21 cellular contexts compared by ENCODE assay signal in genomic region chr14:102338724-102339123, GRCh38. TPM values are rescaled to one million over a fixed set of nuclear protein-coding genes. Genes with fewer than 3 reads are reported as not detected.
DNase-seq lines count a peak whose midpoint lies in the region; ATAC-seq and TF ChIP-seq lines count a peak whose summit lies in the region.
"Had no signal": no experiment of that assay in that cellular context is flagged by ENCODE, and none has a peak within 500 bp of the region (broad histone marks: within the 10 kb centered on the region; RNA-seq: fewer than 3 reads in every experiment).

No MANE protein-coding gene starts in this region.

- peaks cover 83% of the 10 kb centered on the region for H3K36me3 Mint-ChIP-seq in activated T-cell treated with anti-CD3 and anti-CD28 coated beads, Interleukin-2, amount 50 U/mL, for 24 hours (ENCODE audit: low read depth)
- peaks cover 0 to 9% of the 10 kb centered on the region in 2 donors for H3K36me3 Mint-ChIP-seq in activated T-cell treated with anti-CD3 and anti-CD28 coated beads, Interleukin-2, amount 50 U/mL, for 72 hours (ENCODE audit: insufficient read depth in 2 of 2)
- H3K36me3 Mint-ChIP-seq in progenitor cell of endocrine pancreas (ENCODE audit: insufficient read depth): peaks cover 9% of the 10 kb centered on the region

- no peak for DNase-seq in activated T-cell treated with anti-CD3 and anti-CD28 coated beads, Interleukin-2, amount 50 U/mL, for 24 hours
- DNase-seq in activated T-cell treated with anti-CD3 and anti-CD28 coated beads, Interleukin-2, amount 50 U/mL, for 72 hours: no peak
- DNase-seq in dedifferentiated amniotic fluid mesenchymal stem cell (ENCODE audit: extremely low spot score): peak; percentile 9
- DNase-seq in progenitor cell of endocrine pancreas (ENCODE audit: low spot score, unreplicated experiment): no peak
- no peak for DNase-seq in NCI-H187 treated with DMSO at 0.1 percent for 48 hours (lab: John Stamatoyannopoulos, UW)
- no peak for DNase-seq in activated CD4-positive, CD25-positive, alpha-beta regulatory T cell (lab: John Stamatoyannopoulos, UW)
- DNase-seq: 8988T; CD4-positive, alpha-beta memory T cell; DMS153; GOT3; Karpas-422; MV-4-11; NCI-H1105 treated with DMSO at 0.1 percent for 48 hours; NCI-H2081; NCI-H2171; NCI-H345; NCI-H524; NCI-H82; Peyer's patch had no signal

- TF ChIP-seq CTCF in progenitor cell of endocrine pancreas (IDR thresholded peaks at IDR 0.05; ENCODE audit: unreplicated experiment): no peak

- no peak for ATAC-seq in activated T-cell treated with anti-CD3 and anti-CD28 coated beads, Interleukin-2, amount 50 U/mL, for 72 hours (replicated peaks in 1 of 2)
- no peak for ATAC-seq in HG02610 (IDR thresholded peaks at IDR 0.05; ENCODE audit: unreplicated experiment)
- ATAC-seq: Right ventricle myocardium inferior had no signal

- H3K4me3 Mint-ChIP-seq in activated T-cell treated with anti-CD3 and anti-CD28 coated beads, Interleukin-2, amount 50 U/mL, for 24 hours: no peak overlapping the region
- no peak overlapping the region for H3K4me3 Mint-ChIP-seq in activated T-cell treated with anti-CD3 and anti-CD28 coated beads, Interleukin-2, amount 50 U/mL, for 72 hours
- H3K4me3 Mint-ChIP-seq in progenitor cell of endocrine pancreas (ENCODE audit: low read depth): no peak overlapping the region
- H3K4me3 Mint-ChIP-seq: CD4-positive, alpha-beta memory T cell had no signal

- H3K27me3 Mint-ChIP-seq in activated T-cell treated with anti-CD3 and anti-CD28 coated beads, Interleukin-2, amount 50 U/mL, for 24 hours: no peaks in the 10 kb centered on the region
- no peaks in the 10 kb centered on the region for H3K27me3 Mint-ChIP-seq in activated T-cell treated with anti-CD3 and anti-CD28 coated beads, Interleukin-2, amount 50 U/mL, for 72 hours (ENCODE audit: low read depth)
- no peaks in the 10 kb centered on the region for H3K27me3 Mint-ChIP-seq in progenitor cell of endocrine pancreas
- H3K27me3 Mint-ChIP-seq: CD4-positive, alpha-beta memory T cell had no signal

- no peaks in the 10 kb centered on the region for H3K9me3 Mint-ChIP-seq in activated T-cell treated with anti-CD3 and anti-CD28 coated beads, Interleukin-2, amount 50 U/mL, for 24 hours
- no peaks in the 10 kb centered on the region for H3K9me3 Mint-ChIP-seq in activated T-cell treated with anti-CD3 and anti-CD28 coated beads, Interleukin-2, amount 50 U/mL, for 72 hours
- H3K9me3 Mint-ChIP-seq in progenitor cell of endocrine pancreas (ENCODE audit: low read depth): no peaks in the 10 kb centered on the region

- H3K27ac Mint-ChIP-seq in activated T-cell treated with anti-CD3 and anti-CD28 coated beads, Interleukin-2, amount 50 U/mL, for 24 hours: peak overlapping the region; percentile 13
- H3K27ac Mint-ChIP-seq in activated T-cell treated with anti-CD3 and anti-CD28 coated beads, Interleukin-2, amount 50 U/mL, for 72 hours: no peak overlapping the region
- H3K27ac Mint-ChIP-seq in progenitor cell of endocrine pancreas: peak overlapping the region; percentile 6
- H3K27ac Mint-ChIP-seq: CD4-positive, alpha-beta memory T cell had no signal

- no peaks in the 10 kb centered on the region for H3K4me1 Mint-ChIP-seq in activated T-cell treated with anti-CD3 and anti-CD28 coated beads, Interleukin-2, amount 50 U/mL, for 24 hours (ENCODE audit: low read depth)
- H3K4me1 Mint-ChIP-seq in activated T-cell treated with anti-CD3 and anti-CD28 coated beads, Interleukin-2, amount 50 U/mL, for 72 hours (ENCODE audit: low read depth): no peaks in the 10 kb centered on the region
- H3K4me1 Mint-ChIP-seq in progenitor cell of endocrine pancreas (ENCODE audit: low read depth): no peaks in the 10 kb centered on the region

RNA-seq across cellular contexts. Expression of gene ZNF839, which starts 19.2 kb away (rescaled TPM):
- total RNA-seq in activated T-cell treated with anti-CD3 and anti-CD28 coated beads, Interleukin-2, amount 50 U/mL, for 72 hours: 10 to 100 TPM; 18.1 to 21.5 TPM
- 14.9 and 16.5 TPM in 2 replicates for total RNA-seq in progenitor cell of endocrine pancreas

RNA-seq across cellular contexts. Expression of gene CINP, which starts 24.0 kb away (rescaled TPM):
- total RNA-seq in activated T-cell treated with anti-CD3 and anti-CD28 coated beads, Interleukin-2, amount 50 U/mL, for 72 hours: 10 to 100 TPM; 40.6 to 43.0 TPM
- total RNA-seq in progenitor cell of endocrine pancreas: 25.5 and 27.7 TPM in 2 replicates

RNA-seq across cellular contexts. Expression of gene TECPR2, which starts 24.0 kb away (rescaled TPM):
- 1 to 10 TPM; 8.7 to 9.7 TPM for total RNA-seq in activated T-cell treated with anti-CD3 and anti-CD28 coated beads, Interleukin-2, amount 50 U/mL, for 72 hours
- total RNA-seq in progenitor cell of endocrine pancreas: 33.2 and 34.2 TPM in 2 replicates

RNA-seq across cellular contexts. Expression of gene MOK, which starts 33.8 kb away (rescaled TPM):
- total RNA-seq in activated T-cell treated with anti-CD3 and anti-CD28 coated beads, Interleukin-2, amount 50 U/mL, for 72 hours: 1 to 10 TPM; 2.8 to 5.7 TPM
- total RNA-seq in progenitor cell of endocrine pancreas: 34.8 and 38.7 TPM in 2 replicates
